In genomic region chr16:31421587-31421986, GRCh38 we compare ENCODE assay signal across 14 cellular contexts. TPM values are rescaled to one million over a fixed set of nuclear protein-coding genes. Genes with fewer than 3 reads are reported as not detected.
DNase-seq lines count a peak whose midpoint lies in the region; ATAC-seq, FAIRE-seq and TF ChIP-seq lines count a peak whose summit lies in the region.
"Had no signal": no experiment of that assay in that cellular context is flagged by ENCODE, and none has a peak within 500 bp of the region (broad histone marks: within the 10 kb centered on the region; RNA-seq: fewer than 3 reads in every experiment).

No MANE protein-coding gene starts in this region.

- DNase-seq in GM10248 (ENCODE audit: extremely low spot score), result peak; percentile 62
- peak; percentile 27 for DNase-seq in activated T-cell treated with anti-CD3 and anti-CD28 coated beads, Interleukin-2, amount 50 U/mL, for 1 hour
- peak; percentile 46 for DNase-seq in small intestine
- no peak for DNase-seq in RKO (ENCODE audit: low spot score)
- DNase-seq: AML-193, brain microvascular endothelial cell, NCI-H2029 treated with DMSO at 0.1 percent for 48 hours, PC-9 had no signal

- H3K4me3 ChIP-seq in small intestine (ENCODE audit: low read depth in 1 of 2, low read length in 2 of 2), result no peak overlapping the region
- H3K4me3 ChIP-seq: PC-9 had no signal

- no peaks in the 10 kb centered on the region for H3K4me1 ChIP-seq in small intestine (ENCODE audit: control insufficient read depth in 2 of 2, insufficient read depth in 1 of 2, low read depth in 1 of 2, low read length in 1 of 2)

- no peaks in the 10 kb centered on the region for H3K27me3 ChIP-seq in small intestine (ENCODE audit: control insufficient read depth in 2 of 2, insufficient read depth in 2 of 2, low read length in 2 of 2)
- H3K27me3 ChIP-seq: brain microvascular endothelial cell had no signal

- H3K36me3 ChIP-seq in small intestine (ENCODE audit: control insufficient read depth in 2 of 2, insufficient read depth in 2 of 2, low read length in 2 of 2), result no peaks in the 10 kb centered on the region
- H3K36me3 ChIP-seq: brain microvascular endothelial cell had no signal

- peak; percentile 52 for ATAC-seq in HG03103 (IDR thresholded peaks at IDR 0.05; ENCODE audit: low read depth, unreplicated experiment)
- ATAC-seq in GM19023 (IDR thresholded peaks at IDR 0.05; ENCODE audit: unreplicated experiment), result no peak
- no peak for ATAC-seq in HG02840 (IDR thresholded peaks at IDR 0.05; ENCODE audit: low FRiP score, unreplicated experiment)
- ATAC-seq in GM19395 (IDR thresholded peaks at IDR 0.05; ENCODE audit: unreplicated experiment), result no peak

- CTCF ChIA-PET in GM10248 (lab: Yijun Ruan, JAX), result interaction anchor here (0.9 to 2.0 kb wide), 4 partner anchors 21 to 279 kb away, joined by 3 to 4 read pairs (median 4); partner anchors contain the start of gene ZNF843

- 44 to 79% (median 60%) methylated on average over 6 of the region's 6 CpGs for WGBS in small intestine, 3 donors

- POLR2A ChIA-PET in GM10248 (lab: Yijun Ruan, JAX), result no interaction called here

- no peak overlapping the region for H3K27ac ChIP-seq in small intestine (ENCODE audit: low read depth in 1 of 2, low read length in 1 of 2)
- H3K27ac ChIP-seq: brain microvascular endothelial cell, PC-9 had no signal

- H3K9me3 ChIP-seq in small intestine (ENCODE audit: control insufficient read depth, low read depth), result no peaks in the 10 kb centered on the region

- TF ChIP-seq CTCF in GM10248 (IDR thresholded peaks at IDR 0.05; ENCODE audit: control extremely low read depth, extremely low read depth, low read depth, missing control alignments), result no peak

- FAIRE-seq in small intestine (lab: Jason Lieb, UNC), result no peak

RNA-seq across cellular contexts. Expression of gene COX6A2, which starts 6.6 kb away (rescaled TPM):
- polyA plus RNA-seq in small intestine, result 10 to 100 TPM in 2 of 3 donors, under 1 TPM in 1; 0.60 to 24.3 (median 15.0) TPM
- polyA plus RNA-seq: neural cell, urinary bladder had no signal

RNA-seq across cellular contexts. Expression of gene ZNF843, which starts 21.0 kb away (rescaled TPM):
- polyA plus RNA-seq in small intestine, result under 1 TPM; 0.30 to 0.54 (median 0.45) TPM

RNA-seq across cellular contexts. Expression of gene ITGAD, which starts 28.5 kb away (rescaled TPM):
- under 1 TPM in 1 of 3 donors, not detected in 2; 0.06 TPM for polyA plus RNA-seq in small intestine
- polyA plus RNA-seq: neural cell had no signal

RNA-seq across cellular contexts. Expression of gene ARMC5, which starts 37.7 kb away (rescaled TPM):
- 10 to 100 TPM; 12.3 to 20.5 (median 15.0) TPM for polyA plus RNA-seq in small intestine

RNA-seq across cellular contexts. Expression of gene TGFB1I1, which starts 50.4 kb away (rescaled TPM):
- polyA plus RNA-seq in small intestine, result 10 to 100 TPM in 1 of 3 donors, 1 to 10 TPM in 2; 1.6 to 20.1 (median 7.8) TPM
